ENCODE assay signal across 17 cellular contexts in the genomic region with DNA sequence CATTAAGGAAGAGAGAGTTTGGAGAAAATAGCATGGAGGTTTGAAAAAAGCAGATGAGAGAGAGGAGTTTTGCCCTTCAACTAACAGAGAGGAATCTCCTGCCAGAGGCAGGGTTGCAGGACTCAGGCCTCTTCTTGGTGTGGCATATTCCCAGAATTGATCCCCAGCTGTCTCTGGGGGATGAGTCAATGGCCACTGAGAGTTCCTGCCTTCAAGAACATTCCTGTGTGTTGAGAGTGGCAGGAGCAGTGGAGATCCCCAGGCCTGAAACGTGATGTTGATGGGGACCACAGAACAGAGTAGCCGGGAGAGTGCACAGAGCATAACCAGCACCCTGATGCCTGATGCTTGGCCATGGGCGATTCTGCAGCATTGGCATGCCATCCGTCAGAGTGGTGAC.
DNase-seq lines count a peak whose midpoint lies in the region; ATAC-seq, FAIRE-seq and TF ChIP-seq lines count a peak whose summit lies in the region.
"Had no signal": no experiment of that assay in that cellular context is flagged by ENCODE, and none has a peak within 500 bp of the region (broad histone marks: within the 10 kb centered on the region; RNA-seq: fewer than 3 reads in every experiment).

No MANE protein-coding gene starts in this region.

- H3K27me3 ChIP-seq in mammary epithelial cell (ENCODE audit: insufficient read depth, low read length) = no peaks in the 10 kb centered on the region
- H3K27me3 ChIP-seq: tibial artery had no signal

- no peaks in the 10 kb centered on the region for H4K20me1 ChIP-seq in mammary epithelial cell (ENCODE audit: insufficient read depth, low read length)

- H3K9ac ChIP-seq in mammary epithelial cell (ENCODE audit: insufficient read depth, low read length) = peak overlapping the region; percentile 51

- no peak for TF ChIP-seq EP300 in A549 (IDR thresholded peaks at IDR 0.05)

- TF ChIP-seq POLR2A in A549 (IDR thresholded peaks at IDR 0.05; ENCODE audit: low read length) = no peak

- H3K27ac ChIP-seq in A549 = peak overlapping the region in 1 of 2 experiments; percentile 58; a peak in 3 of 6 replicates
- H3K27ac ChIP-seq in mammary epithelial cell (ENCODE audit: insufficient read depth, low read depth, low read length) = peak overlapping the region; percentile 88
- H3K27ac ChIP-seq: tibial artery had no signal

- CTCF ChIA-PET in A549 (lab: Yijun Ruan, JAX) (no interaction called here), mammary epithelial cell (lab: Charles Lee; ENCODE audit: low non-redundant PET) (no interaction called here), T-cell (lab: Charles Lee) (no interaction called here)

- TF ChIP-seq CTCF in A549 (IDR thresholded peaks at IDR 0.05) (no peak), mammary epithelial cell (conservative IDR thresholded peaks at IDR 0.05 in 1 of 2, IDR thresholded peaks at IDR 0.05 in 1 of 2; ENCODE audit: extremely low read depth in 1 of 2, insufficient read depth in 1 of 2, low read depth in 1 of 2, low read length in 2 of 2) (no peak)

- H3K79me2 ChIP-seq in mammary epithelial cell (ENCODE audit: insufficient read depth, low read length) = no peaks in the 10 kb centered on the region

- H3K4me1 Mint-ChIP-seq in T-cell = no peaks in the 10 kb centered on the region

- no peaks in the 10 kb centered on the region for H3K36me3 Mint-ChIP-seq in T-cell

- 66% methylated on average over 4 of the region's 4 CpGs for WGBS in A549 (ENCODE audit: missing lambda C conversion rate)
- 88% methylated on average over 2 of the region's 4 CpGs for WGBS in mammary epithelial cell (ENCODE audit: low coverage, missing lambda C conversion rate)

- no peaks in the 10 kb centered on the region for H3K9me3 Mint-ChIP-seq in T-cell

- no peaks in the 10 kb centered on the region for H3K36me3 ChIP-seq in mammary epithelial cell (ENCODE audit: insufficient read depth, low read length)
- H3K36me3 ChIP-seq: tibial artery had no signal

- peak overlapping the region; percentile 56 for H2AFZ ChIP-seq in mammary epithelial cell (ENCODE audit: low read depth, low read length)

- FAIRE-seq in A549 (lab: Jason Lieb, UNC) = no peak
- FAIRE-seq: HepG2 had no signal

- BruUV-seq in mammary epithelial cell (replicated peaks; lab: Mats Ljungman, UMichigan) = no TSS peak

- ATAC-seq in A549 (peak in 1 of 2 experiments; percentile 42; a peak in 2 of 6 replicates), T-cell (replicated peaks in 1 of 4) (no peak), HG03432 (IDR thresholded peaks at IDR 0.05; ENCODE audit: unreplicated experiment) (no peak)
- ATAC-seq: HepG2 had no signal

- H3K9me3 ChIP-seq in A549 = no peaks in the 10 kb centered on the region; the same call in 2 of the 3 replicates
- no peaks in the 10 kb centered on the region for H3K9me3 ChIP-seq in mammary epithelial cell (replicated peaks; ENCODE audit: insufficient read depth, low read length)
- H3K9me3 ChIP-seq: tibial artery had no signal

- DNase-seq in A549 (ENCODE audit: low read depth in 1 of 2, low spot score in 1 of 2) = peak; percentile 4 to 6
- peak; percentile 79 for DNase-seq in HS-5 (ENCODE audit: low read depth)
- DNase-seq in mammary epithelial cell = peak; percentile 92
- DNase-seq in iris pigment epithelial cell (ENCODE audit: low read depth) = peak; percentile 87
- no peak for DNase-seq in T-cell
- no peak for DNase-seq in activated T-cell treated with anti-CD3 and anti-CD28 coated beads, Interleukin-2, amount 50 U/mL, for 48 hours
- no peak for DNase-seq in NCI-H345 (lab: John Stamatoyannopoulos, UW)
- DNase-seq: activated CD4-positive, alpha-beta T cell treated with anti-CD3 and anti-CD28 coated beads for 4 hours; activated gamma-delta T cell treated with Interleukin-2 at 50 U/mL for 16 hours; AML-193; DND-41; hypothalamus; NCI-H146; tibial artery had no signal

- TF ChIP-seq RAD21 in A549 (conservative IDR thresholded peaks at IDR 0.05 in 1 of 2, IDR thresholded peaks at IDR 0.05 in 1 of 2) = no peak

- H3K4me1 ChIP-seq in A549 (0 out of 3 replicates have a peak, but pooled peaks cover 5% of the 10 kb centered on the region), mammary epithelial cell (ENCODE audit: insufficient read depth, low read length) (peaks cover 57% of the 10 kb centered on the region)

- no peak overlapping the region for H3K4me3 ChIP-seq in A549
- H3K4me3 ChIP-seq in mammary epithelial cell (replicated peaks in 1 of 3; ENCODE audit: insufficient read depth in 1 of 3, low read depth in 2 of 3, low read length in 3 of 3) = no peak overlapping the region
- H3K4me3 ChIP-seq: tibial artery had no signal

- intact Hi-C loops in mammary epithelial cell (cut with micrococcal nuclease) = no loop called here

- H3K4me2 ChIP-seq in A549 = no peak overlapping the region
- peak overlapping the region; percentile 33 for H3K4me2 ChIP-seq in mammary epithelial cell (ENCODE audit: insufficient read depth, low read depth, low read length)

- dilution Hi-C loops in mammary epithelial cell (cut with HindIII; ENCODE audit: low sequenced_read_pairs) = no loop called here

- H3K4me3 Mint-ChIP-seq in T-cell = no peak overlapping the region
- H3K4me3 Mint-ChIP-seq: dendritic cell treated with granulocyte-macrophage colony-stimulating factor and Interleukin-4, amounts not matched to agents 40 ng/mL and 50 ng/mL, for 4 days had no signal

- in situ Hi-C loops in mammary epithelial cell (cut with MboI; ENCODE audit: low sequenced_read_pairs in 2 of 2) = no loop called here

- no peaks in the 10 kb centered on the region for H3K27me3 Mint-ChIP-seq in T-cell
- H3K27me3 Mint-ChIP-seq: dendritic cell treated with granulocyte-macrophage colony-stimulating factor and Interleukin-4, amounts not matched to agents 40 ng/mL and 50 ng/mL, for 4 days had no signal

- POLR2A ChIA-PET in A549 (lab: Yijun Ruan, JAX) (no interaction called here), T-cell (lab: Charles Lee) (no interaction called here)

- H3K27ac Mint-ChIP-seq in T-cell = no peak overlapping the region
- H3K27ac Mint-ChIP-seq: dendritic cell treated with granulocyte-macrophage colony-stimulating factor and Interleukin-4, amounts not matched to agents 40 ng/mL and 50 ng/mL, for 4 days had no signal

TF ChIP-seq in A549, 52 proteins besides CTCF, POLR2A, EP300 and RAD21 (continues in another document):
- TF ChIP-seq, protein P1, sequence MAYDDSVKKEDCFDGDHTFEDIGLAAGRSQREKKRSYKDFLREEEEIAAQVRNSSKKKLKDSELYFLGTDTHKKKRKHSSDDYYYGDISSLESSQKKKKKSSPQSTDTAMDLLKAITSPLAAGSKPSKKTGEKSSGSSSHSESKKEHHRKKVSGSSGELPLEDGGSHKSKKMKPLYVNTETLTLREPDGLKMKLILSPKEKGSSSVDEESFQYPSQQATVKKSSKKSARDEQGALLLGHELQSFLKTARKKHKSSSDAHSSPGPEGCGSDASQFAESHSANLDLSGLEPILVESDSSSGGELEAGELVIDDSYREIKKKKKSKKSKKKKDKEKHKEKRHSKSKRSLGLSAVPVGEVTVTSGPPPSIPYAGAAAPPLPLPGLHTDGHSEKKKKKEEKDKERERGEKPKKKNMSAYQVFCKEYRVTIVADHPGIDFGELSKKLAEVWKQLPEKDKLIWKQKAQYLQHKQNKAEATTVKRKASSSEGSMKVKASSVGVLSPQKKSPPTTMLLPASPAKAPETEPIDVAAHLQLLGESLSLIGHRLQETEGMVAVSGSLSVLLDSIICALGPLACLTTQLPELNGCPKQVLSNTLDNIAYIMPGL (CRISPR knock-in tag; IDR thresholded peaks at IDR 0.05; ENCODE audit: borderline replicate concordance) = no peak
- TF ChIP-seq, protein P2, sequence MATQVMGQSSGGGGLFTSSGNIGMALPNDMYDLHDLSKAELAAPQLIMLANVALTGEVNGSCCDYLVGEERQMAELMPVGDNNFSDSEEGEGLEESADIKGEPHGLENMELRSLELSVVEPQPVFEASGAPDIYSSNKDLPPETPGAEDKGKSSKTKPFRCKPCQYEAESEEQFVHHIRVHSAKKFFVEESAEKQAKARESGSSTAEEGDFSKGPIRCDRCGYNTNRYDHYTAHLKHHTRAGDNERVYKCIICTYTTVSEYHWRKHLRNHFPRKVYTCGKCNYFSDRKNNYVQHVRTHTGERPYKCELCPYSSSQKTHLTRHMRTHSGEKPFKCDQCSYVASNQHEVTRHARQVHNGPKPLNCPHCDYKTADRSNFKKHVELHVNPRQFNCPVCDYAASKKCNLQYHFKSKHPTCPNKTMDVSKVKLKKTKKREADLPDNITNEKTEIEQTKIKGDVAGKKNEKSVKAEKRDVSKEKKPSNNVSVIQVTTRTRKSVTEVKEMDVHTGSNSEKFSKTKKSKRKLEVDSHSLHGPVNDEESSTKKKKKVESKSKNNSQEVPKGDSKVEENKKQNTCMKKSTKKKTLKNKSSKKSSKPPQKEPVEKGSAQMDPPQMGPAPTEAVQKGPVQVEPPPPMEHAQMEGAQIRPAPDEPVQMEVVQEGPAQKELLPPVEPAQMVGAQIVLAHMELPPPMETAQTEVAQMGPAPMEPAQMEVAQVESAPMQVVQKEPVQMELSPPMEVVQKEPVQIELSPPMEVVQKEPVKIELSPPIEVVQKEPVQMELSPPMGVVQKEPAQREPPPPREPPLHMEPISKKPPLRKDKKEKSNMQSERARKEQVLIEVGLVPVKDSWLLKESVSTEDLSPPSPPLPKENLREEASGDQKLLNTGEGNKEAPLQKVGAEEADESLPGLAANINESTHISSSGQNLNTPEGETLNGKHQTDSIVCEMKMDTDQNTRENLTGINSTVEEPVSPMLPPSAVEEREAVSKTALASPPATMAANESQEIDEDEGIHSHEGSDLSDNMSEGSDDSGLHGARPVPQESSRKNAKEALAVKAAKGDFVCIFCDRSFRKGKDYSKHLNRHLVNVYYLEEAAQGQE (IDR thresholded peaks at IDR 0.05) = no peak
- TF ChIP-seq, protein P3, sequence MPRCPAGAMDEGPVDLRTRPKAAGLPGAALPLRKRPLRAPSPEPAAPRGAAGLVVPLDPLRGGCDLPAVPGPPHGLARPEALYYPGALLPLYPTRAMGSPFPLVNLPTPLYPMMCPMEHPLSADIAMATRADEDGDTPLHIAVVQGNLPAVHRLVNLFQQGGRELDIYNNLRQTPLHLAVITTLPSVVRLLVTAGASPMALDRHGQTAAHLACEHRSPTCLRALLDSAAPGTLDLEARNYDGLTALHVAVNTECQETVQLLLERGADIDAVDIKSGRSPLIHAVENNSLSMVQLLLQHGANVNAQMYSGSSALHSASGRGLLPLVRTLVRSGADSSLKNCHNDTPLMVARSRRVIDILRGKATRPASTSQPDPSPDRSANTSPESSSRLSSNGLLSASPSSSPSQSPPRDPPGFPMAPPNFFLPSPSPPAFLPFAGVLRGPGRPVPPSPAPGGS (IDR thresholded peaks at IDR 0.05) = no peak
- TF ChIP-seq ZNF302 (CRISPR knock-in tag; IDR thresholded peaks at IDR 0.05) (no peak), ZFP36 (IDR thresholded peaks at IDR 0.05; ENCODE audit: borderline replicate concordance, partially characterized antibody) (no peak), ZSCAN20 (CRISPR knock-in tag; IDR thresholded peaks at IDR 0.05) (no peak), RCOR1 (IDR thresholded peaks at IDR 0.05; ENCODE audit: low read depth, low read length) (no peak), RARB (CRISPR knock-in tag; IDR thresholded peaks at IDR 0.05) (no peak), TFCP2L1 (CRISPR knock-in tag; IDR thresholded peaks at IDR 0.05) (no peak), JUNB (IDR thresholded peaks at IDR 0.05) (no peak), CBX8 (IDR thresholded peaks at IDR 0.05) (no peak), TP53 (CRISPR knock-in tag; IDR thresholded peaks at IDR 0.05) (no peak)

Comparison
In these comparisons a context has a peak if more than half of its experiments do, and no peak if none do; other contexts are left out.
1. DNase-seq: peak in A549 (2 of 2), HS-5 (single experiment), mammary epithelial cell (single experiment) and iris pigment epithelial cell (single experiment); none in T-cell (0 of 34), activated T-cell treated with anti-CD3 and anti-CD28 coated beads, Interleukin-2, amount 50 U/mL, for 48 hours (0 of 2) and NCI-H345 (single experiment).